2 cellular contexts compared by ENCODE assay signal in the genomic region with DNA sequence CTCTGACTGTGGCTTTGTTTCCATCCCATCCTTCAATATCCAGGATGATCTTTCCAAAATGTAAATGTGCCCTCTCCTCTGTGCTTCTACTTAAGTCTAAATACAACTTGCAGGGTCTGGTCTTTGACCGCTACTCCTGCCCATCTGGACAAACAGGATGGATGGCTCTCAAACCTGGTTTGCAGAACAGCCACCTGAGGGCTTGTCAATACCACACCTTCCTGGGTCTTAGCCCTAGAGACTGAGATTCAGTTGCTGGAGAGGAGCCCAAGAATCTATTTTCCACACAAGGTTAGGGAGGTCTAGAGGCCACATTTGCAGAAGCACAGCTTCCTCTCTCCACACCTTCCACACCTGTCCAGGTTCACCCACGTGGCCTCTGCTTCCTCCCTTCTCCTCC.
TF ChIP-seq lines count a peak whose summit lies in the region.

No MANE protein-coding gene starts in this region.

TF ChIP-seq in GM23338, 12 proteins besides CTCF, POLR2A, EP300 and RAD21 (continues in another document):
- TF ChIP-seq ZNF331 (CRISPR knock-in tag; IDR thresholded peaks at IDR 0.05; ENCODE audit: low read depth), result no peak
- no peak for TF ChIP-seq POLR2AphosphoS5 (IDR thresholded peaks at IDR 0.05; ENCODE audit: low read depth)
- TF ChIP-seq EZH2 (IDR thresholded peaks at IDR 0.05; ENCODE audit: low read depth, unreplicated experiment), result no peak
- no peak for TF ChIP-seq STAT1 (IDR thresholded peaks at IDR 0.05; ENCODE audit: unreplicated experiment)
- no peak for TF ChIP-seq CREB1 (CRISPR knock-in tag; IDR thresholded peaks at IDR 0.05; ENCODE audit: low read depth)
- no peak for TF ChIP-seq EZH2phosphoT487 (IDR thresholded peaks at IDR 0.05; ENCODE audit: unreplicated experiment)
- TF ChIP-seq ETS1 (IDR thresholded peaks at IDR 0.05), result no peak
- TF ChIP-seq REST (IDR thresholded peaks at IDR 0.05; ENCODE audit: unreplicated experiment), result no peak
- TF ChIP-seq ZNF114 (CRISPR knock-in tag; IDR thresholded peaks at IDR 0.05), result no peak
- no peak for TF ChIP-seq JUNB (IDR thresholded peaks at IDR 0.05; ENCODE audit: unreplicated experiment)
- no peak for TF ChIP-seq NANOG (IDR thresholded peaks at IDR 0.05; ENCODE audit: borderline replicate concordance)

TF ChIP-seq in K562, 482 proteins besides CTCF, POLR2A, EP300 and RAD21:
- TF ChIP-seq NEUROD1 (IDR thresholded peaks at IDR 0.05; ENCODE audit: borderline replicate concordance, low read depth, low read length, partially characterized antibody), result no peak
- no peak for TF ChIP-seq CBFA2T3 (IDR thresholded peaks at IDR 0.05)
- TF ChIP-seq U2AF1 (optimal IDR thresholded peaks at IDR 0.05; ENCODE audit: low read depth, low read length), result no peak
- no peak for TF ChIP-seq MTA3 (IDR thresholded peaks at IDR 0.05; ENCODE audit: borderline replicate concordance)
- no peak for TF ChIP-seq KDM1A (IDR thresholded peaks at IDR 0.05)
- TF ChIP-seq ZNF277 (CRISPR knock-in tag; IDR thresholded peaks at IDR 0.05; ENCODE audit: borderline replicate concordance), result no peak
- TF ChIP-seq ZNF280B (CRISPR knock-in tag; IDR thresholded peaks at IDR 0.05), result no peak
- TF ChIP-seq BRD9 (IDR thresholded peaks at IDR 0.05; ENCODE audit: low read depth, partially characterized antibody), result no peak
- no peak for TF ChIP-seq PRMT5 (CRISPR knock-in tag; IDR thresholded peaks at IDR 0.05)
- TF ChIP-seq TEAD2 (tag; IDR thresholded peaks at IDR 0.05), result no peak
- TF ChIP-seq PHTF2 (CRISPR knock-in tag; IDR thresholded peaks at IDR 0.05), result no peak
- no peak for TF ChIP-seq ZNF785 (CRISPR knock-in tag; IDR thresholded peaks at IDR 0.05)
- TF ChIP-seq ZNF253 (CRISPR knock-in tag; conservative IDR thresholded peaks at IDR 0.05), result no peak
- TF ChIP-seq ZNF668 (CRISPR knock-in tag; IDR thresholded peaks at IDR 0.05), result no peak
